8 cellular contexts compared by ENCODE assay signal in genomic region chr6:35213824-35214756, GRCh38. TPM values are rescaled to one million over a fixed set of nuclear protein-coding genes. Genes with fewer than 3 reads are reported as not detected.
DNase-seq lines count a peak whose midpoint lies in the region; ATAC-seq, FAIRE-seq and TF ChIP-seq lines count a peak whose summit lies in the region.

Gene SCUBE3 (plus strand): TSS chr6:35213956. CDS start chr6:35214419, 463 bp downstream.

- H3K79me1 ChIP-seq in neuronal stem cell (ENCODE audit: low read depth, low read length), result peaks cover 6% of the 10 kb centered on the region

- peaks cover 6% of the 10 kb centered on the region for H3K4me1 Mint-ChIP-seq in activated CD4-positive, alpha-beta memory T cell treated with anti-CD3 and anti-CD28 coated beads, Interleukin-2, amount 10 ng/mL, durations not matched to agents 7 days and 5 days

- peaks cover 41 to 44% of the 10 kb centered on the region in 2 donors for H3K4me1 ChIP-seq in neuronal stem cell (ENCODE audit: control insufficient read depth in 2 of 2, insufficient read depth in 1 of 2, low read depth in 1 of 2, low read length in 2 of 2)

- H2BK15ac ChIP-seq in neuronal stem cell (ENCODE audit: low read length), result peak within 1 kb of the TSS; percentile 72

- H3K23ac ChIP-seq in neuronal stem cell (ENCODE audit: low read depth, low read length, poor library complexity), result peak within 1 kb of the TSS; percentile 66

- DNase-seq in D721Med (ENCODE audit: insufficient read length, low spot score) (peak; percentile 82), HuH-7 (ENCODE audit: low spot score) (peak; percentile 61), frontal cortex (ENCODE audit: low spot score in 2 of 2) (peak; percentile 67 to 69), neuronal stem cell (ENCODE audit: low spot score) (peak; percentile 82), NCI-H2107 treated with DMSO at 0.1 percent for 48 hours (lab: John Stamatoyannopoulos, UW; ENCODE audit: unreplicated experiment) (no peak)
- DNase-seq in activated CD4-positive, alpha-beta memory T cell treated with anti-CD3 and anti-CD28 coated beads, Interleukin-2, amount 10 ng/mL, durations not matched to agents 7 days and 5 days, result peak; percentile 21

- POLR2A ChIA-PET in activated CD4-positive, alpha-beta memory T cell treated with anti-CD3 and anti-CD28 coated beads, Interleukin-2, amount 10 ng/mL, durations not matched to agents 7 days and 5 days (lab: Charles Lee), result interaction anchor here (0.8 to 1.4 kb wide), 2 partner anchors 16 to 541 kb away, joined by 3 to 4 read pairs; no protein-coding TSS in a partner anchor

- peaks cover 71% of the 10 kb centered on the region for H3K27me3 Mint-ChIP-seq in activated CD4-positive, alpha-beta memory T cell treated with anti-CD3 and anti-CD28 coated beads, Interleukin-2, amount 10 ng/mL, durations not matched to agents 7 days and 5 days

- peak within 1 kb of the TSS; percentile 41 for H2BK12ac ChIP-seq in neuronal stem cell (ENCODE audit: low read length)

- peak within 1 kb of the TSS; percentile 98 for H3K27ac ChIP-seq in neuronal stem cell (replicated peaks; ENCODE audit: low read length)

- H3K9me3 ChIP-seq in neuronal stem cell (replicated peaks in 1 of 2; ENCODE audit: control insufficient read depth in 2 of 2, insufficient read depth in 1 of 2, low read depth in 1 of 2, low read length in 2 of 2), result no peaks in the 10 kb centered on the region

- H4K91ac ChIP-seq in neuronal stem cell (ENCODE audit: low read depth, low read length, poor library complexity), result no peak within 1 kb of the TSS

- H3K36me3 ChIP-seq in neuronal stem cell (replicated peaks in 1 of 2; ENCODE audit: control insufficient read depth in 2 of 2, insufficient read depth in 2 of 2, low read length in 2 of 2), result peaks cover 0 to 12% of the 10 kb centered on the region in 2 donors

- peak within 1 kb of the TSS; percentile 72 for H3K14ac ChIP-seq in neuronal stem cell (ENCODE audit: low read length)

- peak within 1 kb of the TSS; percentile 98 for H3K18ac ChIP-seq in neuronal stem cell (ENCODE audit: low read length)

- H3K4me3 Mint-ChIP-seq in activated CD4-positive, alpha-beta memory T cell treated with anti-CD3 and anti-CD28 coated beads, Interleukin-2, amount 10 ng/mL, durations not matched to agents 7 days and 5 days, result peak within 1 kb of the TSS; percentile 49

- peak within 1 kb of the TSS; percentile 84 for H2BK120ac ChIP-seq in neuronal stem cell (ENCODE audit: low read depth, low read length)

- no peak within 1 kb of the TSS for H3K4ac ChIP-seq in neuronal stem cell (ENCODE audit: low read length)

- CTCF ChIA-PET in activated CD4-positive, alpha-beta memory T cell treated with anti-CD3 and anti-CD28 coated beads, Interleukin-2, amount 10 ng/mL, durations not matched to agents 7 days and 5 days (lab: Charles Lee), result interaction anchor here (0.6 to 1.8 kb wide), 2 partner anchors 9 to 27 kb away, joined by 3 to 4 read pairs; no protein-coding TSS in a partner anchor

- peak within 1 kb of the TSS; percentile 81 for H3K4me2 ChIP-seq in neuronal stem cell (ENCODE audit: insufficient read depth, low read length, poor library complexity, severe bottlenecking)

- no CpG with 5 or more reads among the region's 89 CpGs for WGBS in neuronal stem cell (ENCODE audit: extremely low coverage in 2 of 2, insufficient read length in 2 of 2, insufficient replicate concordance in 1 of 2), 2 donors

- H2AFZ ChIP-seq in neuronal stem cell (ENCODE audit: low read length), result peak within 1 kb of the TSS; percentile 89

- ATAC-seq in GM19351 (IDR thresholded peaks at IDR 0.05; ENCODE audit: unreplicated experiment), result no peak
- ATAC-seq in HG03520 (IDR thresholded peaks at IDR 0.05; ENCODE audit: unreplicated experiment), result no peak

- no peak within 1 kb of the TSS for H4K8ac ChIP-seq in neuronal stem cell (ENCODE audit: low read depth, low read length)

- peak within 1 kb of the TSS; percentile 96 for H3K9ac ChIP-seq in neuronal stem cell (ENCODE audit: low read depth, low read length, poor library complexity)

- peak within 1 kb of the TSS; percentile 65 for H2AK5ac ChIP-seq in neuronal stem cell (ENCODE audit: low read depth, low read length)

- no peaks in the 10 kb centered on the region for H3K9me3 Mint-ChIP-seq in activated CD4-positive, alpha-beta memory T cell treated with anti-CD3 and anti-CD28 coated beads, Interleukin-2, amount 10 ng/mL, durations not matched to agents 7 days and 5 days

- H3K27me3 ChIP-seq in neuronal stem cell (ENCODE audit: control insufficient read depth in 3 of 3, insufficient read depth in 3 of 3, low read depth in 1 of 3, low read length in 3 of 3), result peaks cover 0 to 5% (median 5%) of the 10 kb centered on the region in 3 experiments

- no peak within 1 kb of the TSS for H3K27ac Mint-ChIP-seq in activated CD4-positive, alpha-beta memory T cell treated with anti-CD3 and anti-CD28 coated beads, Interleukin-2, amount 10 ng/mL, durations not matched to agents 7 days and 5 days

- no peak for TF ChIP-seq CTCF in D721Med (IDR thresholded peaks at IDR 0.05; ENCODE audit: insufficient read depth, missing control alignments)

- peak within 1 kb of the TSS; percentile 74 to 93 for H3K4me3 ChIP-seq in neuronal stem cell (ENCODE audit: low read length in 2 of 2)

- FAIRE-seq in D721Med (lab: Jason Lieb, UNC) (no peak), frontal cortex (lab: Jason Lieb, UNC) (no peak)

- H2BK5ac ChIP-seq in neuronal stem cell (ENCODE audit: low read length), result peak within 1 kb of the TSS; percentile 96

- no peaks in the 10 kb centered on the region for H3K36me3 Mint-ChIP-seq in activated CD4-positive, alpha-beta memory T cell treated with anti-CD3 and anti-CD28 coated beads, Interleukin-2, amount 10 ng/mL, durations not matched to agents 7 days and 5 days (ENCODE audit: low read depth)

RNA-seq across cellular contexts. Expression of gene SCUBE3, which starts in this region (rescaled TPM):
- not detected for total RNA-seq in activated CD4-positive, alpha-beta memory T cell treated with anti-CD3 and anti-CD28 coated beads, Interleukin-2, amount 10 ng/mL, durations not matched to agents 7 days and 5 days
- total RNA-seq in frontal cortex, result 1.6 TPM
- polyA plus RNA-seq in neuronal stem cell (2013, experiment 1 of 2), result 17.3 TPM
- 17.3 TPM for polyA plus RNA-seq in neuronal stem cell (2013, experiment 2 of 2)

Comparison
In these comparisons a context has a peak if more than half of its experiments do, and no peak if none do; other contexts are left out.
1. Peak in DNase-seq in activated CD4-positive, alpha-beta memory T cell treated with anti-CD3 and anti-CD28 coated beads, Interleukin-2, amount 10 ng/mL, durations not matched to agents 7 days and 5 days; RNA of the gene not detected or under 1 TPM.